Comparison of ENCODE assay signal across 9 cellular contexts in the genomic region with DNA sequence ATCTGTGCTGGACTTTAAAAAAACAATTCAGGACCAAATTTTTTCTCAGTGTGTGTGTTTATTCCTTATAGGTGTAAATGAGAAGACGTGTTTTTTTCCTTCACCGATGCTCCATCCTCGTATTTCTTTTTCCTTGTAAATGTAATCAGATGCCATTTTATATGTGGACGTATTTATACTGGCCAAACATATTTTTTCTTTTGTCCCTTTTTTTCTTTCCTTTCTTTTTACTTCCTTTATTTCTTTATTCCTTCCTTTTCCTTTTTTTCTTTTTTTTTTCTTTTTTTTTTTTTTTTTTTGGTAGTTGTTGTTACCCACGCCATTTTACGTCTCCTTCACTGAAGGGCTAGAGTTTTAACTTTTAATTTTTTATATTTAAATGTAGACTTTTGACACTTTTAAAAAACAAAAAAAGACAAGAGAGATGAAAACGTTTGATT. TPM values are rescaled to one million over a fixed set of nuclear protein-coding genes. Genes with fewer than 3 reads are reported as not detected.
DNase-seq lines count a peak whose midpoint lies in the region; ATAC-seq and TF ChIP-seq lines count a peak whose summit lies in the region.
"Had no signal": no experiment of that assay in that cellular context is flagged by ENCODE, and none has a peak within 500 bp of the region (broad histone marks: within the 10 kb centered on the region; RNA-seq: fewer than 3 reads in every experiment).

No MANE protein-coding gene starts in this region.

- peak overlapping the region; percentile 64 to 98 (median 90) for H3K27ac Mint-ChIP-seq in IgD-negative memory B cell
- peak overlapping the region; percentile 98 for H3K27ac Mint-ChIP-seq in chondrocyte (ENCODE audit: unreplicated experiment)
- H3K27ac Mint-ChIP-seq in naive B cell: peak overlapping the region in 4 of 6 donors; percentile 93 to 99 (median 96)

- no peaks in the 10 kb centered on the region for H3K27me3 ChIP-seq in AG04450 (ENCODE audit: control insufficient read depth, insufficient read depth, low read length)

- TF ChIP-seq CTCF in AG04450 (IDR thresholded peaks at IDR 0.05; ENCODE audit: low read depth, low read length) (no peak), chondrocyte (IDR thresholded peaks at IDR 0.05) (peak; percentile 66)

- H3K27me3 Mint-ChIP-seq in IgD-negative memory B cell (peaks cover 12% of the 10 kb centered on the region), chondrocyte (ENCODE audit: low read depth) (no peaks in the 10 kb centered on the region), naive B cell (peaks cover 0 to 12% (median 7%) of the 10 kb centered on the region in 3 donors)

- peaks cover 8% of the 10 kb centered on the region; the same call in 1 of the 2 replicates for H3K9me3 ChIP-seq in AG04450 (ENCODE audit: control insufficient read depth, insufficient read depth, low read length)

- H3K4me3 Mint-ChIP-seq in IgD-negative memory B cell (peak overlapping the region; percentile 83 to 95 (median 94)), chondrocyte (ENCODE audit: unreplicated experiment) (peak overlapping the region; percentile 97), naive B cell (peak overlapping the region in 7 of 8 donors; percentile 90 to 98 (median 93))

- H3K36me3 Mint-ChIP-seq in IgD-negative memory B cell: peaks cover 3% of the 10 kb centered on the region
- peaks cover 23% of the 10 kb centered on the region for H3K36me3 Mint-ChIP-seq in chondrocyte (ENCODE audit: low read depth)
- no peaks in the 10 kb centered on the region for H3K36me3 Mint-ChIP-seq in naive B cell

- ATAC-seq in naive B cell (ENCODE audit: low read depth in 2 of 2) (no peak), GM18907 (IDR thresholded peaks at IDR 0.05; ENCODE audit: unreplicated experiment) (no peak)

- no peak overlapping the region for H3K27ac ChIP-seq in AG04450 (ENCODE audit: low read depth, low read length)

- H3K4me1 Mint-ChIP-seq in IgD-negative memory B cell: peaks cover 9 to 13% (median 12%) of the 10 kb centered on the region in 3 donors
- H3K4me1 Mint-ChIP-seq in chondrocyte (ENCODE audit: low read depth): peaks cover 23% of the 10 kb centered on the region
- peaks cover 20 to 23% (median 21%) of the 10 kb centered on the region in 3 donors for H3K4me1 Mint-ChIP-seq in naive B cell

- no peak for DNase-seq in AG04450 (ENCODE audit: low read depth, low spot score)
- no peak for DNase-seq in chondrocyte (ENCODE audit: low spot score)
- DNase-seq in naive B cell: no peak
- DNase-seq in NCI-H748 (lab: John Stamatoyannopoulos, UW; ENCODE audit: unreplicated experiment): no peak
- DNase-seq in kidney tubule cell (ENCODE audit: low spot score): no peak
- no peak for DNase-seq in epidermal melanocyte (ENCODE audit: insufficient read length, low spot score)
- DNase-seq: NCI-H1048 had no signal

- H3K9me3 Mint-ChIP-seq in IgD-negative memory B cell (no peaks in the 10 kb centered on the region), chondrocyte (ENCODE audit: low read depth) (no peaks in the 10 kb centered on the region), naive B cell (no peaks in the 10 kb centered on the region)

- H3K4me3 ChIP-seq in AG04450 (ENCODE audit: low read depth, low read length): peak overlapping the region; percentile 95

- POLR2A ChIA-PET in AG04450 (lab: Yijun Ruan, JAX): interaction anchor here (0.6 to 1.9 kb wide), 3 partner anchors 65 to 550 kb away, joined by 3 to 15 read pairs (median 3); no protein-coding TSS in a partner anchor

- CTCF ChIA-PET in AG04450 (lab: Charles Lee): interaction anchor here (1.0 to 2.3 kb wide), 7 partner anchors 145 to 1849 kb away, joined by 3 to 9 read pairs (median 6); no protein-coding TSS in a partner anchor

RNA-seq across cellular contexts. Expression of gene SOX4, which starts 3.7 kb away (rescaled TPM):
- polyA plus RNA-seq in AG04450 (2011; rRNA removed) (29.1 and 33.5 TPM in 2 replicates), IgD-negative memory B cell (1.2 TPM), naive B cell (ENCODE audit: low read depth in 6 of 6) (1 to 10 TPM; 1.8 to 4.6 (median 3.1) TPM)
- polyA minus RNA-seq in AG04450 (2011; rRNA and poly(A)+ RNA removed): 23.2 and 31.6 TPM in 2 replicates
- total RNA-seq in chondrocyte: 46.4 to 61.7 TPM (median 60.8 TPM) in 3 replicates
